25 cellular contexts compared by ENCODE assay signal in the genomic region with DNA sequence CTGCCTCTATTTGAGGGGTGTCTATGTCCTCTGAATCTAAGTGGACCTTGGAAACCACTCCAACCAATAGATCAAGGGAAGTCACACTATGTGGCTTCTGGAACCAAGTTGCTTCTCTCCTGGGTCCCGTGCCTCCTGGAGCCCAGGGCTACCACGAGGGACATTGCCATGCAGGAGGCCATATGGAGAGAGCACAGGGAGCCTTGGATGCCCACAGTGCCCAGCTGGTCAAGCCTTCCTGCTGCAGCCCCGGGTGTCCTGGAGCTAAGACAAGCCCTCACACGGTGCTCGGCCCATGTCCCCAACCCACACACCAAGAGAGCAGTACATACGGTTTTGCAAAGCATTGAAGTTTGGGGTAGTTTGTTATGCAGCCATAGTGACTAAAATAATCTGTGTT.
"Had no signal": no experiment of that assay in that cellular context is flagged by ENCODE, and none has a peak within 500 bp of the region (broad histone marks: within the 10 kb centered on the region; RNA-seq: fewer than 3 reads in every experiment).

No MANE protein-coding gene starts in this region.

- H3K9me3 Mint-ChIP-seq: activated CD4-positive, alpha-beta T cell treated with anti-CD3 and anti-CD28 coated beads, Interleukin-2, amount 10 ng/mL, durations not matched to agents 24 days and 14 days; activated naive CD4-positive, alpha-beta T cell treated with anti-CD3 and anti-CD28 coated beads, Interleukin-2, amount 10 ng/mL, durations not matched to agents 7 days and 5 days; activated naive CD8-positive, alpha-beta T cell treated with anti-CD3 and anti-CD28 coated beads, Interleukin-2, amount 10 ng/mL, durations not matched to agents 7 days and 5 days; activated T-cell treated with anti-CD3 and anti-CD28 coated beads, Interleukin-2, amount 50 U/mL, for 24 hours; naive thymus-derived CD8-positive, alpha-beta T cell; neural crest cell; stimulated activated effector memory CD8-positive, alpha-beta T cell treated with anti-CD3 and anti-CD28 coated beads, Interleukin-12 subunit alpha, Interleukin-12 subunit beta, amount 100 ng/mL, for 72 hours; stimulated activated naive CD8-positive, alpha-beta T cell treated with anti-CD3 and anti-CD28 coated beads, Interleukin-15, Interleukin-2, amounts not matched to agents 100 ng/mL and 50 ng/mL, for 24 hours had no signal

- H3K4me1 ChIP-seq: esophagus squamous epithelium, right lobe of liver had no signal

- H3K27me3 Mint-ChIP-seq: activated naive CD8-positive, alpha-beta T cell treated with anti-CD3 and anti-CD28 coated beads, Interleukin-2, amount 10 ng/mL, durations not matched to agents 7 days and 5 days; stimulated activated naive CD8-positive, alpha-beta T cell treated with anti-CD3 and anti-CD28 coated beads, Interleukin-15, Interleukin-2, amounts not matched to agents 100 ng/mL and 50 ng/mL, for 24 hours had no signal

- H3K4me1 Mint-ChIP-seq: activated CD4-positive, alpha-beta T cell treated with anti-CD3 and anti-CD28 coated beads, Interleukin-2, amount 10 ng/mL, durations not matched to agents 24 days and 14 days; activated naive CD4-positive, alpha-beta T cell treated with anti-CD3 and anti-CD28 coated beads, Interleukin-2, amount 10 ng/mL, durations not matched to agents 7 days and 5 days; activated naive CD8-positive, alpha-beta T cell treated with anti-CD3 and anti-CD28 coated beads, Interleukin-2, amount 10 ng/mL, durations not matched to agents 7 days and 5 days; naive thymus-derived CD8-positive, alpha-beta T cell; neural crest cell; stimulated activated effector memory CD8-positive, alpha-beta T cell treated with anti-CD3 and anti-CD28 coated beads, Interleukin-12 subunit alpha, Interleukin-12 subunit beta, amount 100 ng/mL, for 72 hours had no signal

- H3K27ac ChIP-seq: brain microvascular endothelial cell, esophagus squamous epithelium, right lobe of liver, SK-N-MC, skin epidermis, thoracic aorta, VCaP had no signal

- H3K9me3 ChIP-seq: esophagus squamous epithelium, right lobe of liver, thoracic aorta had no signal

- H3K36me3 ChIP-seq: brain microvascular endothelial cell, esophagus squamous epithelium, right lobe of liver, thoracic aorta had no signal

- H3K36me3 Mint-ChIP-seq: activated naive CD4-positive, alpha-beta T cell treated with anti-CD3 and anti-CD28 coated beads, Interleukin-2, amount 10 ng/mL, durations not matched to agents 7 days and 5 days; activated naive CD8-positive, alpha-beta T cell treated with anti-CD3 and anti-CD28 coated beads, Interleukin-2, amount 10 ng/mL, durations not matched to agents 7 days and 5 days; naive thymus-derived CD8-positive, alpha-beta T cell; stimulated activated effector memory CD8-positive, alpha-beta T cell treated with anti-CD3 and anti-CD28 coated beads, Interleukin-12 subunit alpha, Interleukin-12 subunit beta, amount 100 ng/mL, for 72 hours had no signal

- ATAC-seq: activated CD4-positive, CD25-positive, alpha-beta regulatory T cell treated with anti-CD3 and anti-CD28 coated beads, Interleukin-2, amount 50 U/mL, for 24 hours; activated CD8-positive, alpha-beta T cell treated with anti-CD3 and anti-CD28 coated beads, Interleukin-2, amount 10 ng/mL, durations not matched to agents 7 days and 5 days; left ventricle myocardium superior; naive thymus-derived CD8-positive, alpha-beta T cell; right lobe of liver; stimulated activated effector memory CD8-positive, alpha-beta T cell treated with anti-CD3 and anti-CD28 coated beads, Interleukin-12 subunit alpha, Interleukin-12 subunit beta, amount 100 ng/mL, for 72 hours had no signal

- DNase-seq: activated CD4-positive, alpha-beta T cell treated with anti-CD3 and anti-CD28 coated beads, Interleukin-2, amount 10 ng/mL, durations not matched to agents 24 days and 14 days; activated CD8-positive, alpha-beta T cell treated with anti-CD3 and anti-CD28 coated beads, Interleukin-2, amount 10 ng/mL, durations not matched to agents 7 days and 5 days; activated gamma-delta T cell; activated naive CD4-positive, alpha-beta T cell treated with anti-CD3 and anti-CD28 coated beads, Interleukin-2, amount 10 ng/mL, durations not matched to agents 7 days and 5 days; activated naive CD8-positive, alpha-beta T cell treated with anti-CD3 and anti-CD28 coated beads, Interleukin-2, amount 10 ng/mL, durations not matched to agents 7 days and 5 days; activated T-cell treated with anti-CD3 and anti-CD28 coated beads, Interleukin-2, amount 50 U/mL, for 24 hours; brain microvascular endothelial cell; central memory CD4-positive, alpha-beta T cell; esophagus squamous epithelium; foreskin melanocyte; left ventricle myocardium superior; occipital lobe; stimulated activated CD4-positive, alpha-beta T cell treated with anti-CD3 and anti-CD28 coated beads, Interleukin-12 subunit alpha, Interleukin-12 subunit beta, amount 100 ng/mL, for 4 hours; stimulated activated CD4-positive, alpha-beta T cell treated with anti-CD3 and anti-CD28 coated beads, Interleukin-4, amount 100 ng/mL, for 1 hour; trophoblast cell had no signal

- H3K4me3 ChIP-seq: esophagus squamous epithelium, right lobe of liver, SK-N-MC, skin epidermis, thoracic aorta had no signal

- H3K4me3 Mint-ChIP-seq: activated CD4-positive, alpha-beta T cell treated with anti-CD3 and anti-CD28 coated beads, Interleukin-2, amount 10 ng/mL, durations not matched to agents 24 days and 14 days; activated CD8-positive, alpha-beta T cell treated with anti-CD3 and anti-CD28 coated beads, Interleukin-2, amount 10 ng/mL, durations not matched to agents 7 days and 5 days; activated naive CD4-positive, alpha-beta T cell treated with anti-CD3 and anti-CD28 coated beads, Interleukin-2, amount 10 ng/mL, durations not matched to agents 7 days and 5 days; activated naive CD8-positive, alpha-beta T cell treated with anti-CD3 and anti-CD28 coated beads, Interleukin-2, amount 10 ng/mL, durations not matched to agents 7 days and 5 days; activated T-cell treated with anti-CD3 and anti-CD28 coated beads, Interleukin-2, amount 50 U/mL, for 24 hours; naive thymus-derived CD8-positive, alpha-beta T cell; neural crest cell; stimulated activated effector memory CD8-positive, alpha-beta T cell treated with anti-CD3 and anti-CD28 coated beads, Interleukin-12 subunit alpha, Interleukin-12 subunit beta, amount 100 ng/mL, for 72 hours; stimulated activated naive CD8-positive, alpha-beta T cell treated with anti-CD3 and anti-CD28 coated beads, Interleukin-15, Interleukin-2, amounts not matched to agents 100 ng/mL and 50 ng/mL, for 24 hours had no signal

- H3K27me3 ChIP-seq: brain microvascular endothelial cell, right lobe of liver had no signal

- H3K27ac Mint-ChIP-seq: activated CD4-positive, alpha-beta T cell treated with anti-CD3 and anti-CD28 coated beads, Interleukin-2, amount 10 ng/mL, durations not matched to agents 24 days and 14 days; activated CD8-positive, alpha-beta T cell treated with anti-CD3 and anti-CD28 coated beads, Interleukin-2, amount 10 ng/mL, durations not matched to agents 7 days and 5 days; activated naive CD4-positive, alpha-beta T cell treated with anti-CD3 and anti-CD28 coated beads, Interleukin-2, amount 10 ng/mL, durations not matched to agents 7 days and 5 days; activated naive CD8-positive, alpha-beta T cell treated with anti-CD3 and anti-CD28 coated beads, Interleukin-2, amount 10 ng/mL, durations not matched to agents 7 days and 5 days; activated T-cell treated with anti-CD3 and anti-CD28 coated beads, Interleukin-2, amount 50 U/mL, for 24 hours; stimulated activated effector memory CD8-positive, alpha-beta T cell treated with anti-CD3 and anti-CD28 coated beads, Interleukin-12 subunit alpha, Interleukin-12 subunit beta, amount 100 ng/mL, for 72 hours; stimulated activated naive CD8-positive, alpha-beta T cell treated with anti-CD3 and anti-CD28 coated beads, Interleukin-15, Interleukin-2, amounts not matched to agents 100 ng/mL and 50 ng/mL, for 24 hours had no signal
